Comparison of ENCODE assay signal across 21 cellular contexts in the genomic region with DNA sequence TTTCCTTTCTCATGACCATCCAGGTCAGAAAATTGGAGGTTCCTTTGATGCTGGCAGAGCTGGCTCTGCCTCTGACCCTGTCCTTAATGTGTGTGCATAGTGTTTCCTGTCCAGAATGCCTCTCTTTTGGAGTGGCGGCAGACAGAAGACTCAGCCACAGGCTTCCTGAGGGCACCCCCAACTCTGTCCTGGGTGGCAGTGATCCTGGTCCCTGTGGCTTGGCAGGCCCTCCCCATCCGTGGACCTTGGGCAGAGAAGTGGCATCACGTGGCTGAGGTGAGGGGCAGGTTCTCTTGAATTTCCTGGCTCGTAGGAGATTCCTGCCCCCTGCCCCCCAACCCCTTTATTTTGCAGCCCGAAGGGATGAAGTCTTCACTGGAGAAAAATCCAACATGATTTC.
DNase-seq lines count a peak whose midpoint lies in the region; ATAC-seq and TF ChIP-seq lines count a peak whose summit lies in the region.
"Had no signal": no experiment of that assay in that cellular context is flagged by ENCODE, and none has a peak within 500 bp of the region (broad histone marks: within the 10 kb centered on the region; RNA-seq: fewer than 3 reads in every experiment).

No MANE protein-coding gene starts in this region.

- H3K4me3 ChIP-seq in Peyer's patch (no peak overlapping the region), esophagus (ENCODE audit: low read depth in 1 of 2, low read length in 2 of 2) (no peak overlapping the region), mucosa of rectum (ENCODE audit: low read length in 2 of 2) (no peak overlapping the region), stomach (no peak overlapping the region), GM23338 (no peak overlapping the region)
- H3K4me3 ChIP-seq: dorsolateral prefrontal cortex, SK-N-MC had no signal

- no peaks in the 10 kb centered on the region for H3K9me3 ChIP-seq in Peyer's patch
- H3K9me3 ChIP-seq in esophagus (ENCODE audit: control insufficient read depth in 2 of 2, insufficient read depth in 1 of 2, low read depth in 1 of 2, low read length in 1 of 2): no peaks in the 10 kb centered on the region
- no peaks in the 10 kb centered on the region for H3K9me3 ChIP-seq in mucosa of rectum (ENCODE audit: control insufficient read depth in 2 of 2, low read length in 2 of 2)
- no peaks in the 10 kb centered on the region for H3K9me3 ChIP-seq in stomach

- H2AFZ ChIP-seq in GM23338: no peak overlapping the region

- H3K9me2 ChIP-seq in GM23338 (ENCODE audit: insufficient read depth): no peaks in the 10 kb centered on the region

- no peaks in the 10 kb centered on the region for H3K9me3 Mint-ChIP-seq in GM23338
- H3K9me3 Mint-ChIP-seq: activated CD4-positive, alpha-beta T cell treated with anti-CD3 and anti-CD28 coated beads, Interleukin-2, amount 10 ng/mL, durations not matched to agents 24 days and 14 days; activated naive CD4-positive, alpha-beta T cell treated with anti-CD3 and anti-CD28 coated beads, Interleukin-2, amount 10 ng/mL, durations not matched to agents 7 days and 5 days; activated T-cell treated with anti-CD3 and anti-CD28 coated beads, Interleukin-2, amount 50 U/mL, for 72 hours; neural crest cell; stimulated activated naive CD8-positive, alpha-beta T cell treated with anti-CD3 and anti-CD28 coated beads, Interleukin-15, amount 100 ng/mL, for 72 hours had no signal

- no peak overlapping the region for H3K9ac ChIP-seq in mucosa of rectum (ENCODE audit: low read depth in 1 of 2, low read length in 2 of 2)

- no peak for TF ChIP-seq POLR2A in Peyer's patch (IDR thresholded peaks at IDR 0.05)
- TF ChIP-seq POLR2A in stomach (IDR thresholded peaks at IDR 0.05): no peak

- peaks cover 0 to 33% (median 0%) of the 10 kb centered on the region in 4 donors for H3K4me1 ChIP-seq in Peyer's patch
- H3K4me1 ChIP-seq in esophagus (ENCODE audit: control insufficient read depth in 2 of 2, insufficient read depth in 2 of 2, low read length in 1 of 2): no peaks in the 10 kb centered on the region
- peaks cover 5 to 19% of the 10 kb centered on the region in 2 donors for H3K4me1 ChIP-seq in mucosa of rectum (ENCODE audit: control insufficient read depth in 2 of 2, insufficient read depth in 2 of 2, low read length in 2 of 2)
- H3K4me1 ChIP-seq in stomach: peaks cover 20 to 73% (median 29%) of the 10 kb centered on the region in 4 donors
- H3K4me1 ChIP-seq in GM23338 (ENCODE audit: insufficient read depth): no peaks in the 10 kb centered on the region; the same call in 1 of the 2 replicates

- H3K36me3 Mint-ChIP-seq in GM23338 (ENCODE audit: low read depth): no peaks in the 10 kb centered on the region

- no peaks in the 10 kb centered on the region for H4K20me1 ChIP-seq in GM23338 (replicated peaks; ENCODE audit: insufficient read depth)

- no peak for TF ChIP-seq EP300 in stomach (IDR thresholded peaks at IDR 0.05)

- H3K27ac ChIP-seq in Peyer's patch: peak overlapping the region; percentile 55 to 81 (median 68)
- peak overlapping the region; percentile 48 to 60 for H3K27ac ChIP-seq in esophagus (ENCODE audit: low read depth in 2 of 2, low read length in 1 of 2)
- peak overlapping the region; percentile 24 to 77 for H3K27ac ChIP-seq in mucosa of rectum (ENCODE audit: low read depth in 2 of 2, low read length in 2 of 2)
- H3K27ac ChIP-seq in stomach: peak overlapping the region; percentile 45 to 88 (median 76)
- H3K27ac ChIP-seq in GM23338 (ENCODE audit: low read depth): no peak overlapping the region
- H3K27ac ChIP-seq: SK-N-MC had no signal

- peaks cover 23% of the 10 kb centered on the region for H3K4me1 Mint-ChIP-seq in GM23338
- H3K4me1 Mint-ChIP-seq: activated CD4-positive, alpha-beta T cell treated with anti-CD3 and anti-CD28 coated beads, Interleukin-2, amount 10 ng/mL, durations not matched to agents 24 days and 14 days; stimulated activated naive CD8-positive, alpha-beta T cell treated with anti-CD3 and anti-CD28 coated beads, Interleukin-15, amount 100 ng/mL, for 72 hours had no signal

- no peak for TF ChIP-seq CTCF in Peyer's patch (IDR thresholded peaks at IDR 0.05)
- no peak for TF ChIP-seq CTCF in stomach (IDR thresholded peaks at IDR 0.05)
- no peak for TF ChIP-seq CTCF in GM23338 (conservative IDR thresholded peaks at IDR 0.05; ENCODE audit: low read depth in 2 of 2)

- intact Hi-C loops in stomach (cut with DNase I; ENCODE audit: low total_unique reads): no loop called here

- no peaks in the 10 kb centered on the region for H3K79me2 ChIP-seq in GM23338 (replicated peaks; ENCODE audit: insufficient read depth)

- no peaks in the 10 kb centered on the region for H3K27me3 ChIP-seq in Peyer's patch
- H3K27me3 ChIP-seq in esophagus (ENCODE audit: control insufficient read depth in 1 of 2, insufficient read depth in 2 of 2, low read length in 2 of 2): no peaks in the 10 kb centered on the region
- no peaks in the 10 kb centered on the region for H3K27me3 ChIP-seq in mucosa of rectum (ENCODE audit: control insufficient read depth in 2 of 2, insufficient read depth in 2 of 2, low read length in 2 of 2)
- H3K27me3 ChIP-seq in stomach: no peaks in the 10 kb centered on the region
- H3K27me3 ChIP-seq in GM23338 (ENCODE audit: insufficient read depth): no peaks in the 10 kb centered on the region
- H3K27me3 ChIP-seq: dorsolateral prefrontal cortex had no signal

- no peak for ATAC-seq in GM23338
- ATAC-seq: activated T-cell treated with anti-CD3 and anti-CD28 coated beads, Interleukin-2, amount 50 U/mL, for 72 hours; stimulated activated naive CD8-positive, alpha-beta T cell treated with anti-CD3 and anti-CD28 coated beads, Interleukin-15, amount 100 ng/mL, for 72 hours had no signal

- H3K27me3 Mint-ChIP-seq in GM23338 (ENCODE audit: insufficient read depth, low read depth, poor library complexity): peaks cover 10% of the 10 kb centered on the region
- H3K27me3 Mint-ChIP-seq: activated CD4-positive, alpha-beta T cell treated with anti-CD3 and anti-CD28 coated beads, Interleukin-2, amount 10 ng/mL, durations not matched to agents 24 days and 14 days; activated naive CD4-positive, alpha-beta T cell treated with anti-CD3 and anti-CD28 coated beads, Interleukin-2, amount 10 ng/mL, durations not matched to agents 7 days and 5 days; stimulated activated naive CD8-positive, alpha-beta T cell treated with anti-CD3 and anti-CD28 coated beads, Interleukin-15, amount 100 ng/mL, for 72 hours had no signal

- no peak overlapping the region for H3K4me2 ChIP-seq in GM23338

- H3K4me3 Mint-ChIP-seq in GM23338: no peak overlapping the region
- H3K4me3 Mint-ChIP-seq: activated CD4-positive, alpha-beta T cell treated with anti-CD3 and anti-CD28 coated beads, Interleukin-2, amount 10 ng/mL, durations not matched to agents 24 days and 14 days; activated naive CD4-positive, alpha-beta T cell treated with anti-CD3 and anti-CD28 coated beads, Interleukin-2, amount 10 ng/mL, durations not matched to agents 7 days and 5 days; activated T-cell treated with anti-CD3 and anti-CD28 coated beads, Interleukin-2, amount 50 U/mL, for 72 hours; stimulated activated naive CD8-positive, alpha-beta T cell treated with anti-CD3 and anti-CD28 coated beads, Interleukin-15, amount 100 ng/mL, for 72 hours had no signal

- H3F3A ChIP-seq in GM23338 (replicated peaks; ENCODE audit: low read depth): no peaks in the 10 kb centered on the region

- H3K27ac Mint-ChIP-seq in GM23338: no peak overlapping the region
- H3K27ac Mint-ChIP-seq: activated CD4-positive, alpha-beta T cell treated with anti-CD3 and anti-CD28 coated beads, Interleukin-2, amount 10 ng/mL, durations not matched to agents 24 days and 14 days; activated naive CD4-positive, alpha-beta T cell treated with anti-CD3 and anti-CD28 coated beads, Interleukin-2, amount 10 ng/mL, durations not matched to agents 7 days and 5 days; activated T-cell treated with anti-CD3 and anti-CD28 coated beads, Interleukin-2, amount 50 U/mL, for 72 hours had no signal

- DNase-seq in Peyer's patch: no peak
- DNase-seq in stomach: no peak
- DNase-seq in GM23338 (ENCODE audit: low spot score): no peak
- DNase-seq in NCI-H82 (lab: John Stamatoyannopoulos, UW): no peak
- no peak for DNase-seq in H4 (ENCODE audit: low spot score)
- DNase-seq in nucleus accumbens (lab: John Stamatoyannopoulos, UW): no peak
- DNase-seq: activated CD4-positive, alpha-beta T cell treated with anti-CD3 and anti-CD28 coated beads, Interleukin-2, amount 10 ng/mL, durations not matched to agents 24 days and 14 days; activated naive CD4-positive, alpha-beta T cell treated with anti-CD3 and anti-CD28 coated beads, Interleukin-2, amount 10 ng/mL, durations not matched to agents 7 days and 5 days; activated T-cell treated with anti-CD3 and anti-CD28 coated beads, Interleukin-2, amount 50 U/mL, for 72 hours; C1 segment of cervical spinal cord; central memory CD4-positive, alpha-beta T cell; dorsolateral prefrontal cortex; kidney glomerular epithelial cell; NCI-H1105; NCI-H2029; NCI-H446 treated with DMSO at 0.1 percent for 48 hours; stimulated activated naive CD8-positive, alpha-beta T cell treated with anti-CD3 and anti-CD28 coated beads, Interleukin-15, amount 100 ng/mL, for 72 hours had no signal

- no peaks in the 10 kb centered on the region for H3K36me3 ChIP-seq in Peyer's patch
- peaks cover 0 to 2% of the 10 kb centered on the region in 2 donors for H3K36me3 ChIP-seq in esophagus (ENCODE audit: control insufficient read depth in 2 of 2, insufficient read depth in 2 of 2, low read length in 1 of 2)
- H3K36me3 ChIP-seq in mucosa of rectum (ENCODE audit: control insufficient read depth in 2 of 2, insufficient read depth in 2 of 2, low read length in 2 of 2): no peaks in the 10 kb centered on the region
- peaks cover 0 to 8% (median 0%) of the 10 kb centered on the region in 4 donors for H3K36me3 ChIP-seq in stomach
- no peaks in the 10 kb centered on the region for H3K36me3 ChIP-seq in GM23338 (ENCODE audit: insufficient read depth)

- WGBS in esophagus, 2 donors: 61 to 79% methylated on average over 5 of the region's 5 CpGs
- 66 to 72% (median 70%) methylated on average over 5 of the region's 5 CpGs for WGBS in stomach, 5 donors

TF ChIP-seq in GM23338, 12 proteins besides CTCF, POLR2A, EP300 and RAD21:
- TF ChIP-seq STAT1 (IDR thresholded peaks at IDR 0.05; ENCODE audit: unreplicated experiment) (no peak), JUNB (IDR thresholded peaks at IDR 0.05; ENCODE audit: unreplicated experiment) (no peak), CREB1 (CRISPR knock-in tag; IDR thresholded peaks at IDR 0.05; ENCODE audit: low read depth) (no peak), ETS1 (IDR thresholded peaks at IDR 0.05) (no peak)
TF ChIP-seq in GM23338: peak in this region for 0.
